Comparison of ENCODE assay signal across 9 cellular contexts in the genomic region with DNA sequence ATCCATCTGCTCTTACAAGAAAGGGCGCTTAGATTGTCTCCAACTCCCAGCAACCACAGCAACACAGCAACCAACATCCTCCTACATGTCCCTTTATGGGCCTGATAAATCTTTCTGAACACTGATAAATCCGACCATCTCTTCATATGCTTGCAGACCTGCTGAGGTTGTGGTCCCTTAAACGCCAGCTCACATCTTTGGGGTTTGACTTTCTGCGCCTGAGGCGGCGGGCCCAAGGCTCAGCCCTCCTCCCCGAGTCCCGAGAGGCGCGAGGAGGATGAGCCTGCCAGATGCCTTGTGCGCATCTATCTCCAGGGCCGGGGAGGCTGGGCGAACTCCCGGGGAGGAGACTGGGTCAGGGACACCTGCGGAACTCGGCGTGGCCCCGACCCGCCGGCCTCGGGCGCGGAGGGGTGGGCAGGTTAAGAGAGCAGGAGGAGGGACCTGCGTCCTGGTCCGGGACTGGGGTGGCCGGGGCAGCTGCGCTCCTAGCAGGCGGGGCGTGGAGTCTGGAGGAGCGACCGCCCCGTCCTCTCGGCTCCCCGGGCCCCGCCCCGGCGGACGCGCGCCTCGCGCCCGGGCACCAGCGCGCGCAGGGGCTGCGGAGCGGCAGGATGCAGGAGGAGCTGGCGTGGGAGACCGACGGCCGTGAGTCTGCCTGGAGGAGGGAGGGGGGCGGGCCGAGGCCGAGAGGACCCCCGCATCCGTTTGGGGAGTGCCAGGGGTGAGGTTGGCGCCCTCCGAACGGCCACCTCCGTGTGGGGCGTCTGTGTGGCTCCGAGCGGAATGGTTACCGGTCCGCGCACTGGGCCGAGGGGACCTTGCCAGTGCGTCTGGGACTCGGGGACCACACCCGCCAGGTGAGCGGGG. TPM values are rescaled to one million over a fixed set of nuclear protein-coding genes. Genes with fewer than 3 reads are reported as not detected.
DNase-seq lines count a peak whose midpoint lies in the region; ATAC-seq, FAIRE-seq and TF ChIP-seq lines count a peak whose summit lies in the region.
"Had no signal": no experiment of that assay in that cellular context is flagged by ENCODE, and none has a peak within 500 bp of the region (broad histone marks: within the 10 kb centered on the region; RNA-seq: fewer than 3 reads in every experiment).

ANKDD1A (plus strand) TSS at position 586 of the 870 bp plus-strand sequence; CDS start at position 615, 29 bp downstream.

- H3K27ac ChIP-seq in heart right ventricle (peak within 1 kb of the TSS in 5 of 10 donors; percentile 23 to 54 (median 44)), pancreas (no peak within 1 kb of the TSS)
- H3K27ac ChIP-seq: 22Rv1 had no signal

- peaks cover 0 to 20% (median 0%) of the 10 kb centered on the region in 7 donors for H3K27me3 ChIP-seq in heart right ventricle
- H3K27me3 ChIP-seq in pancreas = peaks cover 0 to 3% (median 0%) of the 10 kb centered on the region in 4 donors

- no peak for FAIRE-seq in pancreas (lab: Jason Lieb, UNC)

- ATAC-seq in HG02885 (IDR thresholded peaks at IDR 0.05; ENCODE audit: poor library complexity, unreplicated experiment) (peak; percentile 75), heart right ventricle (peak; percentile 85 to 95 (median 90)), pancreas (peak; percentile 93 to 97 (median 95))

- H3K9me3 ChIP-seq in heart right ventricle (no peaks in the 10 kb centered on the region), pancreas (no peaks in the 10 kb centered on the region)

- peak within 1 kb of the TSS; percentile 22 to 72 (median 60) for H3K4me3 ChIP-seq in heart right ventricle
- H3K4me3 ChIP-seq in pancreas = peak within 1 kb of the TSS; percentile 40 to 70 (median 51)

- peak; percentile 80 for DNase-seq in DMS 273 (lab: John Stamatoyannopoulos, UW; ENCODE audit: unreplicated experiment)
- no peak for DNase-seq in DMS 273 treated with DMSO at 0.1 percent for 48 hours (lab: John Stamatoyannopoulos, UW)
- peak; percentile 58 for DNase-seq in NCI-H774 (lab: John Stamatoyannopoulos, UW)
- peak; percentile 60 to 75 for DNase-seq in heart right ventricle
- DNase-seq in pancreas = peak; percentile 55 to 83 (median 64)
- no peak for DNase-seq in cortex of kidney (lab: John Stamatoyannopoulos, UW)

- intact Hi-C loops in heart right ventricle (cut with DNase I) (loop anchor here in 1 of 10 donors (10.0 kb wide), 1 partner anchor 177 kb away; no protein-coding TSS in a partner anchor), pancreas (cut with DNase I) (loop anchor here in 1 of 3 donors (10.0 kb wide), 1 partner anchor 177 kb away; no protein-coding TSS in a partner anchor)

- no peaks in the 10 kb centered on the region for H3K27me3 Mint-ChIP-seq in activated naive CD8-positive, alpha-beta T cell

- H3K9me3 Mint-ChIP-seq in activated naive CD8-positive, alpha-beta T cell (ENCODE audit: low read depth) = no peaks in the 10 kb centered on the region

- TF ChIP-seq CTCF in heart right ventricle (IDR thresholded peaks at IDR 0.05) (no peak), pancreas (IDR thresholded peaks at IDR 0.05) (no peak)

- H3K36me3 ChIP-seq in heart right ventricle (no peaks in the 10 kb centered on the region), pancreas (no peaks in the 10 kb centered on the region)

- peak within 1 kb of the TSS; percentile 73 for H3K4me3 Mint-ChIP-seq in activated naive CD8-positive, alpha-beta T cell

- WGBS in heart right ventricle, 2 donors = 5 to 6% methylated on average over 66 to 72 of the region's 72 CpGs
- WGBS in pancreas, 2 donors = 2 to 4% methylated on average over 60 to 72 of the region's 72 CpGs

- H3K4me1 Mint-ChIP-seq in activated naive CD8-positive, alpha-beta T cell (ENCODE audit: low read depth) = peaks cover 14% of the 10 kb centered on the region

- H3K27ac Mint-ChIP-seq in activated naive CD8-positive, alpha-beta T cell = no peak within 1 kb of the TSS

- H3K36me3 Mint-ChIP-seq in activated naive CD8-positive, alpha-beta T cell = no peaks in the 10 kb centered on the region

- H3K4me1 ChIP-seq in heart right ventricle (peaks cover 0 to 20% (median 14%) of the 10 kb centered on the region in 9 donors), pancreas (no peaks in the 10 kb centered on the region)

RNA-seq across cellular contexts. Expression of gene ANKDD1A, which starts in this region (rescaled TPM):
- 1 to 10 TPM in 7 of 10 donors, under 1 TPM in 3; 0.70 to 1.9 (median 1.3) TPM for total RNA-seq in heart right ventricle
- 1 to 10 TPM; 1.1 to 1.9 TPM for polyA plus RNA-seq in heart right ventricle
- total RNA-seq in pancreas = 1 to 10 TPM; 2.0 to 4.9 (median 3.8) TPM
- polyA plus RNA-seq in pancreas = 1 to 10 TPM; 2.2 to 4.6 TPM

Comparison
In these comparisons a context has a peak if more than half of its experiments do, and no peak if none do; other contexts are left out.
1. DNase-seq: peak in DMS 273 (single experiment), NCI-H774 (single experiment), heart right ventricle (2 of 2) and pancreas (6 of 6); none in DMS 273 treated with DMSO at 0.1 percent for 48 hours (single experiment) and cortex of kidney (single experiment).
2. Peak in every context shown above with its lines, with median percentiles within 50 percentile points of each other: ATAC-seq.